ENCODE assay signal across 1 cellular context in the genomic region with DNA sequence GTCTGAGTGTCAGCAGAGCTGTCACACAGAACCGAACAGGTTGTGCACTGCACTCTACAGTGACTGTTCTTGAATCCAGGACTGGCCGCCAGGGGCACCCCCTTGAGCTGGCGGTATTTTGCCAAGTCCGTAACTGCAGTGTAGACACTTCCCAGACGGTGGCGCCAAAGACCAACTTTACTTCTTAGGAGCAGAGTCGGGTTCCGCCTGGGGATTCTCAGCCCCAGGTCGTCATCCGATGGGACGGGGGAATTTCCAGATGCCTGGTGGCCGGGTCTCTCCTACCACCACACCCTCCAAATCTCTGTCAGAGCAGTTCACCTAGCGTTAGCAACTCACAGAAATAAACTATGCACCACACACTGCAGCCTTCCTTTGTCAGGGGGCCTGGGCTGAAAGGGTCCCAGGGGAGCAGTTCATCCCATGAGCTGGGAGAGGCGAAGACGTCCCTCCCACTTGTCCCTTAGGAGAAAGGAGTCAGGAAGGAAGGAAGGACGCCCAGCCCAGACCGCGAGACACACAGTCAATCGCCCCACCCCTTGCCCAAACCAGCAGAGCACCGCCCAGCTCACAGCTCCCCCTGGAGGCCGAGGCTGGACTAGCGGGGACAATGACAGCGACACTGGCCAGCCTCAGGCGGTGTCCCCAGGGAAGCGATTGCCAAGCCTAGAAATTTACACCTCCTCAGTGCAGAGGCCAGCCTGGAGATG.
TF ChIP-seq lines count a peak whose summit lies in the region.

No MANE protein-coding gene starts in this region.

TF ChIP-seq in K562, 482 proteins besides CTCF, POLR2A, EP300 and RAD21 (continued from another document and continues in another):
- TF ChIP-seq CEBPG (CRISPR knock-in tag; IDR thresholded peaks at IDR 0.05) = no peak
- TF ChIP-seq CEBPG (tag; conservative IDR thresholded peaks at IDR 0.05 in 1 of 2, IDR thresholded peaks at IDR 0.05 in 1 of 2) = no peak
- TF ChIP-seq ZNF133 (CRISPR knock-in tag; IDR thresholded peaks at IDR 0.05) = no peak
- peak; percentile 73; the same call in 1 of the 2 replicates for TF ChIP-seq DPF2 (IDR thresholded peaks at IDR 0.05)
- TF ChIP-seq HNRNPH1 (optimal IDR thresholded peaks at IDR 0.05; ENCODE audit: low read depth, low read length) = no peak
- TF ChIP-seq, protein P1, sequence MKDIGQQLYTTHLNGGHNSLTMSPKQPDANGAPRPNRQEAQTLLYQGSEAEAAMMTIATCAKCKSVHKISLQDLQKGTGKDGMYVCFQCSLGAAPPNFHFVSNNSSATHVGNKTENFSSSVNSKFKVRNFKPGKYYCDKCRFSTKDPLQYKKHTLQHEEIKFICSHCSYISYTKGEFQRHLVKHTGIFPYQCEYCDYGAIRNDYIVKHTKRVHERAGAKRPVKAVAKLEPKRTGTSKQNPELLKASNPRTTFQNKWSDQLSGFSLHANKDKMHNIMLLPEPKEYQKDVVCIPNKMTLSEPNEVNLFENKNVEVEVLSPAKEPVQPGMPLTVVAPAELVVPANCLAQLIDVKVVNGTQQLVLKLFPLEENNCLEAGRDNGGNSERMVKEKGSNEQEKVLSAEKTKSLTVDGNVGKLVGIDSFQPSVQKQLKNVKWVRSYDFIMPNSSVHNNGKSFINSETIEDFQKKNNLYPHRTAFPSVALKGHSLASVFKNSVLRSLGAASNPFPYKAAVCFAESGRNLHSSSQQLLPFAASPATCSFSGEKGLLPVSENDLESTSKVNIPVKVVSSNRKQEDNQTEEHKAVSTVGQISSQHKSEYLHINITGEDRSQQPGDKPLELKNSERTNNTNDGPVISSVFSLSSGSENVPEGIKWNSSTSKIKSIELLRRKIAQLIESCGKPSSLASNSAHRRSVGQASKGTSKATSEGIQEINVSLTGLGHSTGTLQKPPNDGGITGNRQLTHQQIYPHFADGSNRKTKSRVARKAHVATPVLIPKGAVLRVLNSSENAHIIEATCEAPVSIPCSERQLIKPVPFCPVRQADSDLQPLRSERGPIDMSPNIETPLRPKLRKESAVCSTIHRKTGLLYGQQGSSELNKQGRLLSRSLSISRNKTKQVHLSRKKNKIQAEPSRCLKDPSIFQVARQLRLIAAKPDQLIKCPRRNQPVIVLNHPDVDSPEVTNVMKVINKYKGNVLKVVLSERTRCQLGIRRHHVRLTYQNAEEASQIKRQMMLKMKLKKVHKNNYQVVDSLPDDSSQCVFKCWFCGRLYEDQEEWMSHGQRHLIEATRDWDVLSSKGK (CRISPR knock-in tag; IDR thresholded peaks at IDR 0.05) = no peak
- TF ChIP-seq, protein P2, sequence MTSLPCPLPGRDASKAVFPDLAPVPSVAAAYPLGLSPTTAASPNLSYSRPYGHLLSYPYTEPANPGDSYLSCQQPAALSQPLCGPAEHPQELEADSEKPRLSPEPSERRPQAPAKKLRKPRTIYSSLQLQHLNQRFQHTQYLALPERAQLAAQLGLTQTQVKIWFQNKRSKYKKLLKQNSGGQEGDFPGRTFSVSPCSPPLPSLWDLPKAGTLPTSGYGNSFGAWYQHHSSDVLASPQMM (CRISPR knock-in tag; IDR thresholded peaks at IDR 0.05) = no peak
- peak; percentile 65; the same call in 1 of the 2 replicates for TF ChIP-seq SMAD4 (CRISPR knock-in tag; conservative IDR thresholded peaks at IDR 0.05)
- TF ChIP-seq ZNF696 (CRISPR knock-in tag; conservative IDR thresholded peaks at IDR 0.05) = no peak
- no peak for TF ChIP-seq BCL6 (CRISPR knock-in tag; IDR thresholded peaks at IDR 0.05)
- TF ChIP-seq MTF1 (CRISPR knock-in tag; IDR thresholded peaks at IDR 0.05; ENCODE audit: borderline replicate concordance) = no peak
- no peak for TF ChIP-seq POU5F1 (IDR thresholded peaks at IDR 0.05; ENCODE audit: borderline replicate concordance, low read depth, low read length, partially characterized antibody)
- TF ChIP-seq ILF3 (IDR thresholded peaks at IDR 0.05; ENCODE audit: borderline replicate concordance) = no peak
- TF ChIP-seq ZNF24 (IDR thresholded peaks at IDR 0.05) = no peak
- peak; percentile 67; the same call in 1 of the 2 replicates for TF ChIP-seq STAG1 (CRISPR knock-in tag; IDR thresholded peaks at IDR 0.05; ENCODE audit: borderline replicate concordance)
- TF ChIP-seq SOX6 (IDR thresholded peaks at IDR 0.05) = no peak; the same call in 1 of the 2 replicates
- no peak; the same call in 1 of the 2 replicates for TF ChIP-seq ZNF445 (CRISPR knock-in tag; IDR thresholded peaks at IDR 0.05; ENCODE audit: low read depth)
- TF ChIP-seq CBX8 (IDR thresholded peaks at IDR 0.05; ENCODE audit: borderline replicate concordance, extremely low read depth, low read depth, low read length, poor library complexity, severe bottlenecking) = no peak
- TF ChIP-seq U2AF2 (optimal IDR thresholded peaks at IDR 0.05; ENCODE audit: low read depth, low read length) = no peak
- TF ChIP-seq ZNF143 (CRISPR knock-in tag; IDR thresholded peaks at IDR 0.05) = no peak; the same call in 1 of the 2 replicates
- no peak for TF ChIP-seq POLR3A (IDR thresholded peaks at IDR 0.05; ENCODE audit: borderline replicate concordance, extremely low read depth, insufficient read depth, insufficient read length)
- TF ChIP-seq GTF2F1 (IDR thresholded peaks at IDR 0.05; ENCODE audit: low read depth, low read length) = no peak
- no peak for TF ChIP-seq ETV6 (IDR thresholded peaks at IDR 0.05; ENCODE audit: borderline replicate concordance in 1 of 2, low read depth in 2 of 2, low read length in 1 of 2)
- no peak for TF ChIP-seq ETV6 (CRISPR knock-in tag; IDR thresholded peaks at IDR 0.05; ENCODE audit: borderline replicate concordance)
- TF ChIP-seq, protein P3, sequence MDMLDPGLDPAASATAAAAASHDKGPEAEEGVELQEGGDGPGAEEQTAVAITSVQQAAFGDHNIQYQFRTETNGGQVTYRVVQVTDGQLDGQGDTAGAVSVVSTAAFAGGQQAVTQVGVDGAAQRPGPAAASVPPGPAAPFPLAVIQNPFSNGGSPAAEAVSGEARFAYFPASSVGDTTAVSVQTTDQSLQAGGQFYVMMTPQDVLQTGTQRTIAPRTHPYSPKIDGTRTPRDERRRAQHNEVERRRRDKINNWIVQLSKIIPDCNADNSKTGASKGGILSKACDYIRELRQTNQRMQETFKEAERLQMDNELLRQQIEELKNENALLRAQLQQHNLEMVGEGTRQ (CRISPR knock-in tag; IDR thresholded peaks at IDR 0.05) = no peak
- TF ChIP-seq HNRNPUL1 (IDR thresholded peaks at IDR 0.05; ENCODE audit: low read length) = no peak
- TF ChIP-seq ETV5 (CRISPR knock-in tag; IDR thresholded peaks at IDR 0.05; ENCODE audit: low read depth) = peak; percentile 73
- TF ChIP-seq FIP1L1 (IDR thresholded peaks at IDR 0.05; ENCODE audit: low read depth, low read length, poor library complexity, severe bottlenecking) = no peak
- TF ChIP-seq HMGN3 (IDR thresholded peaks at IDR 0.05; ENCODE audit: borderline replicate concordance, extremely low read depth, insufficient read length, low read depth, low read length) = peak; percentile 32
- TF ChIP-seq KDM1A (IDR thresholded peaks at IDR 0.05) = peak in 1 of 2 experiments; percentile 5; a peak in 1 of 4 replicates
- TF ChIP-seq ZKSCAN1 (IDR thresholded peaks at IDR 0.05; ENCODE audit: low read depth, low read length) = no peak
- no peak for TF ChIP-seq ZNF175 (CRISPR knock-in tag; IDR thresholded peaks at IDR 0.05; ENCODE audit: low read depth)
- TF ChIP-seq RBM34 (IDR thresholded peaks at IDR 0.05; ENCODE audit: borderline replicate concordance, insufficient read depth, low read length) = no peak
- TF ChIP-seq RFX5 (IDR thresholded peaks at IDR 0.05; ENCODE audit: low read depth, low read length) = no peak
- TF ChIP-seq, protein P4, sequence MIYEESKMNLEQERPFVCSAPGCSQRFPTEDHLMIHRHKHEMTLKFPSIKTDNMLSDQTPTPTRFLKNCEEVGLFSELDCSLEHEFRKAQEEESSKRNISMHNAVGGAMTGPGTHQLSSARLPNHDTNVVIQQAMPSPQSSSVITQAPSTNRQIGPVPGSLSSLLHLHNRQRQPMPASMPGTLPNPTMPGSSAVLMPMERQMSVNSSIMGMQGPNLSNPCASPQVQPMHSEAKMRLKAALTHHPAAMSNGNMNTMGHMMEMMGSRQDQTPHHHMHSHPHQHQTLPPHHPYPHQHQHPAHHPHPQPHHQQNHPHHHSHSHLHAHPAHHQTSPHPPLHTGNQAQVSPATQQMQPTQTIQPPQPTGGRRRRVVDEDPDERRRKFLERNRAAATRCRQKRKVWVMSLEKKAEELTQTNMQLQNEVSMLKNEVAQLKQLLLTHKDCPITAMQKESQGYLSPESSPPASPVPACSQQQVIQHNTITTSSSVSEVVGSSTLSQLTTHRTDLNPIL (CRISPR knock-in tag; IDR thresholded peaks at IDR 0.05) = no peak
- no peak; the same call in 1 of the 2 replicates for TF ChIP-seq ZNF589 (CRISPR knock-in tag; IDR thresholded peaks at IDR 0.05; ENCODE audit: low read depth)
- TF ChIP-seq FOS (IDR thresholded peaks at IDR 0.05; ENCODE audit: extremely low read depth, insufficient read length) = no peak
- TF ChIP-seq FOXJ2 (tag; IDR thresholded peaks at IDR 0.05) = 0 out of 2 replicates have a peak, but pooled peaks have one; percentile 18
- no peak for TF ChIP-seq NR4A1 (CRISPR knock-in tag; IDR thresholded peaks at IDR 0.05)
- no peak for TF ChIP-seq NR4A1 (tag; IDR thresholded peaks at IDR 0.05)
- TF ChIP-seq ZNF436 (CRISPR knock-in tag; IDR thresholded peaks at IDR 0.05) = no peak
- TF ChIP-seq, protein P5, sequence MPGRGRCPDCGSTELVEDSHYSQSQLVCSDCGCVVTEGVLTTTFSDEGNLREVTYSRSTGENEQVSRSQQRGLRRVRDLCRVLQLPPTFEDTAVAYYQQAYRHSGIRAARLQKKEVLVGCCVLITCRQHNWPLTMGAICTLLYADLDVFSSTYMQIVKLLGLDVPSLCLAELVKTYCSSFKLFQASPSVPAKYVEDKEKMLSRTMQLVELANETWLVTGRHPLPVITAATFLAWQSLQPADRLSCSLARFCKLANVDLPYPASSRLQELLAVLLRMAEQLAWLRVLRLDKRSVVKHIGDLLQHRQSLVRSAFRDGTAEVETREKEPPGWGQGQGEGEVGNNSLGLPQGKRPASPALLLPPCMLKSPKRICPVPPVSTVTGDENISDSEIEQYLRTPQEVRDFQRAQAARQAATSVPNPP (IDR thresholded peaks at IDR 0.05; ENCODE audit: borderline replicate concordance, insufficient read depth, insufficient read length) = no peak
- TF ChIP-seq CREBBP (IDR thresholded peaks at IDR 0.05; ENCODE audit: low read depth, low read length) = no peak
- TF ChIP-seq NRF1 (conservative IDR thresholded peaks at IDR 0.05 in 1 of 2, IDR thresholded peaks at IDR 0.05 in 1 of 2) = peak; percentile 26 to 54; a peak in 2 of 4 replicates
- TF ChIP-seq ATF1 (CRISPR knock-in tag; IDR thresholded peaks at IDR 0.05) = no peak
- peak; percentile 82 for TF ChIP-seq ATF1 (tag; IDR thresholded peaks at IDR 0.05)
- TF ChIP-seq DDX20 (tag; IDR thresholded peaks at IDR 0.05; ENCODE audit: low read depth) = no peak
- TF ChIP-seq ADNP (tag; IDR thresholded peaks at IDR 0.05) = no peak
- TF ChIP-seq, protein P6, sequence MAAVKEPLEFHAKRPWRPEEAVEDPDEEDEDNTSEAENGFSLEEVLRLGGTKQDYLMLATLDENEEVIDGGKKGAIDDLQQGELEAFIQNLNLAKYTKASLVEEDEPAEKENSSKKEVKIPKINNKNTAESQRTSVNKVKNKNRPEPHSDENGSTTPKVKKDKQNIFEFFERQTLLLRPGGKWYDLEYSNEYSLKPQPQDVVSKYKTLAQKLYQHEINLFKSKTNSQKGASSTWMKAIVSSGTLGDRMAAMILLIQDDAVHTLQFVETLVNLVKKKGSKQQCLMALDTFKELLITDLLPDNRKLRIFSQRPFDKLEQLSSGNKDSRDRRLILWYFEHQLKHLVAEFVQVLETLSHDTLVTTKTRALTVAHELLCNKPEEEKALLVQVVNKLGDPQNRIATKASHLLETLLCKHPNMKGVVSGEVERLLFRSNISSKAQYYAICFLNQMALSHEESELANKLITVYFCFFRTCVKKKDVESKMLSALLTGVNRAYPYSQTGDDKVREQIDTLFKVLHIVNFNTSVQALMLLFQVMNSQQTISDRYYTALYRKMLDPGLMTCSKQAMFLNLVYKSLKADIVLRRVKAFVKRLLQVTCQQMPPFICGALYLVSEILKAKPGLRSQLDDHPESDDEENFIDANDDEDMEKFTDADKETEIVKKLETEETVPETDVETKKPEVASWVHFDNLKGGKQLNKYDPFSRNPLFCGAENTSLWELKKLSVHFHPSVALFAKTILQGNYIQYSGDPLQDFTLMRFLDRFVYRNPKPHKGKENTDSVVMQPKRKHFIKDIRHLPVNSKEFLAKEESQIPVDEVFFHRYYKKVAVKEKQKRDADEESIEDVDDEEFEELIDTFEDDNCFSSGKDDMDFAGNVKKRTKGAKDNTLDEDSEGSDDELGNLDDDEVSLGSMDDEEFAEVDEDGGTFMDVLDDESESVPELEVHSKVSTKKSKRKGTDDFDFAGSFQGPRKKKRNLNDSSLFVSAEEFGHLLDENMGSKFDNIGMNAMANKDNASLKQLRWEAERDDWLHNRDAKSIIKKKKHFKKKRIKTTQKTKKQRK (IDR thresholded peaks at IDR 0.05; ENCODE audit: borderline replicate concordance, low read depth, low read length) = no peak
- TF ChIP-seq GATAD2B (IDR thresholded peaks at IDR 0.05; ENCODE audit: borderline replicate concordance) = no peak
- TF ChIP-seq MEF2D (tag; conservative IDR thresholded peaks at IDR 0.05; ENCODE audit: low read depth) = no peak
- no peak for TF ChIP-seq ZNF561 (CRISPR knock-in tag; conservative IDR thresholded peaks at IDR 0.05)
- TF ChIP-seq CXXC5 (CRISPR knock-in tag; IDR thresholded peaks at IDR 0.05) = peak; percentile 56; the same call in 1 of the 2 replicates
- TF ChIP-seq, protein P7, sequence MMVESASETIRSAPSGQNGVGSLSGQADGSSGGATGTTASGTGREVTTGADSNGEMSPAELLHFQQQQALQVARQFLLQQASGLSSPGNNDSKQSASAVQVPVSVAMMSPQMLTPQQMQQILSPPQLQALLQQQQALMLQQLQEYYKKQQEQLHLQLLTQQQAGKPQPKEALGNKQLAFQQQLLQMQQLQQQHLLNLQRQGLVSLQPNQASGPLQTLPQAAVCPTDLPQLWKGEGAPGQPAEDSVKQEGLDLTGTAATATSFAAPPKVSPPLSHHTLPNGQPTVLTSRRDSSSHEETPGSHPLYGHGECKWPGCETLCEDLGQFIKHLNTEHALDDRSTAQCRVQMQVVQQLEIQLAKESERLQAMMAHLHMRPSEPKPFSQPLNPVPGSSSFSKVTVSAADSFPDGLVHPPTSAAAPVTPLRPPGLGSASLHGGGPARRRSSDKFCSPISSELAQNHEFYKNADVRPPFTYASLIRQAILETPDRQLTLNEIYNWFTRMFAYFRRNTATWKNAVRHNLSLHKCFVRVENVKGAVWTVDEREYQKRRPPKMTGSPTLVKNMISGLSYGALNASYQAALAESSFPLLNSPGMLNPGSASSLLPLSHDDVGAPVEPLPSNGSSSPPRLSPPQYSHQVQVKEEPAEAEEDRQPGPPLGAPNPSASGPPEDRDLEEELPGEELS (CRISPR knock-in tag; IDR thresholded peaks at IDR 0.05; ENCODE audit: borderline replicate concordance) = no peak
- peak; percentile 61; the same call in 1 of the 2 replicates for TF ChIP-seq C11orf30 (IDR thresholded peaks at IDR 0.05; ENCODE audit: low read depth)
- no peak for TF ChIP-seq SIRT6 (IDR thresholded peaks at IDR 0.05; ENCODE audit: low read depth, low read length)
- no peak for TF ChIP-seq PTTG1 (tag; IDR thresholded peaks at IDR 0.05; ENCODE audit: low read depth)
